ENCODE assay signal across 1 cellular context in the genomic region with DNA sequence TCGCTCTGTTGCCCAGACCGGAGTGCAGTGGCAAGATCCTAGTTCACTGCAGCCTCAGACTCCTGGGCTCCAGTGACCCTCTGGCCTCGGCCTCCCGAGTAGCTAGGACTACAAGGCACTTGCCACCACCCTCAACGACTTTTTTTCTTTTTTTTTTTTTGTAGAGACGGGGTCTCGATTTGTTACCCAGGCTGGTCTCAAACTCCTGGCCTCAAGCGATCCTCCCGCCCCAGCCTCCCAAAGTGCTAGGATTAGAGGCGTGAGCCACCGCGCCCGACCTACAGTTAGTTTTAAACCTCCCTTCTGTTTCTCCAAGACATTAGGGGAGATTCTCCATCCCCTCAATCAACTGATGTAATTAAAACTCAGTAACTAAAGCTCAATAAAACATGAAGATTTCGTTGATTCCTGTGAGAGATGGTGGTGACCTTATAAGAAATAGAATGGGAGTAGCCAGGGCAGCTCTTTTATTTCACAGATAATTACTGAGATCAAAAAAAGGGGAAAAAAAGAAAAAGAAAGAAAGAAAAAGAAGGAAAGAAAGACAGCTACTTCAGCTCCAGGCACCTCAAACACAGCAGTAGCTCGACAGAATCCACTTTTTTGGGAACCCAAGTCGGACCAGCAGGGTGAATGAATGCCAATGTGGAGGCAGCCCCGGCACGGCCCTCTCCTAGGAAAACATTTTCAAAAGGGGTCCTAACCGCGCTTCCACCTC.
TF ChIP-seq lines count a peak whose summit lies in the region.

No MANE protein-coding gene starts in this region.

TF ChIP-seq in IMR-90, 13 proteins besides CTCF, POLR2A, EP300 and RAD21 (continued from another document):
- TF ChIP-seq, protein P1, sequence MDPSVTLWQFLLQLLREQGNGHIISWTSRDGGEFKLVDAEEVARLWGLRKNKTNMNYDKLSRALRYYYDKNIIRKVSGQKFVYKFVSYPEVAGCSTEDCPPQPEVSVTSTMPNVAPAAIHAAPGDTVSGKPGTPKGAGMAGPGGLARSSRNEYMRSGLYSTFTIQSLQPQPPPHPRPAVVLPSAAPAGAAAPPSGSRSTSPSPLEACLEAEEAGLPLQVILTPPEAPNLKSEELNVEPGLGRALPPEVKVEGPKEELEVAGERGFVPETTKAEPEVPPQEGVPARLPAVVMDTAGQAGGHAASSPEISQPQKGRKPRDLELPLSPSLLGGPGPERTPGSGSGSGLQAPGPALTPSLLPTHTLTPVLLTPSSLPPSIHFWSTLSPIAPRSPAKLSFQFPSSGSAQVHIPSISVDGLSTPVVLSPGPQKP (IDR thresholded peaks at IDR 0.05; ENCODE audit: borderline replicate concordance, low read depth, low read length), result no peak
- no peak for TF ChIP-seq BHLHE40 (IDR thresholded peaks at IDR 0.05; ENCODE audit: low read depth, low read length)
